ENCODE assay signal across 10 cellular contexts in the genomic region with DNA sequence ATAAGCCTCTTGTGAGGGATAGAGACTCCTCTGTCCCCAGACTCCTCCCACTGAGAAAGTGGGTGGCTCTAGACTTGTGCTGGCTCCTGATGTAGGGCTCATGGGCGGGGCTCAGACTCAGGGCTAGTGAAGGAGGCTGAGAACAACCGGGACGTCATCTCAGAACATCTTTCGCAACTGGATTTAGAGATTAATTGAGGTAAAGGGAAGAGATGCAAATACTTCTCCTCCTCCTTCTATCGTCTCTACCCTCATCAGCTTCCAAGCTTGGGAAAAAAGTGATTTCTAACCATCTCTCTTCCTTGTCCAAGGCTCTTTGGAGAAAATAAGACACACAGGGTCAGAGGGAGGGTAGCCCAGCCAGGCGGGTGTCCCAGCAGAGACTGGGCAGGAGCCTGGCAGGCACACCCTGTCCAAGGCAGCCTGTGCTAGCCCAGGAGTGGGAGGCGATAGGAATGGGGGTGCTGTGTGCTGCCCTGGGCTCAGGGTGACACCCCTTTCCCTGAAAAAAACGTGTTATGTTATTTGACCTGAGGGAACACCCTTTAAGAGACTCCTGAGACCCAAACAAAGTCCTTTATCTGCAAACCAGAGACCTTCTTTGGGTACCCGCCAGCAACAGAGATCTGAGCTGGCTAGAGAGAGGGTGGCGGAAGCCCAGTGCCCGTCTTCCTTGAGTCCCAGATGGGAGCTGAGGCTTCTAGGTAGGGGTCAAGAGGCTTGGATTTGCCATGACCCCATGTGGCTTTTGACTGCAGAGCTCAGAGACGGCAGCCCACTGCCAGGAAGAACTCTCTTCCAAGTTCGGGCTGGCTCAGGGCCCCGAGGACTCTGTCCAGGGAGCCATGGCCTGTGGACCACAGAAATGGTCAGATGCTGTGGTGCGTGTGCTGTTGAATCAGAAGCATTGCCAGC.
DNase-seq lines count a peak whose midpoint lies in the region; ATAC-seq and TF ChIP-seq lines count a peak whose summit lies in the region.
"Had no signal": no experiment of that assay in that cellular context is flagged by ENCODE, and none has a peak within 500 bp of the region (broad histone marks: within the 10 kb centered on the region; RNA-seq: fewer than 3 reads in every experiment).

No MANE protein-coding gene starts in this region.

- TF ChIP-seq RAD21 in Ishikawa (IDR thresholded peaks at IDR 0.05; ENCODE audit: low read depth), result no peak

- H3K36me3 Mint-ChIP-seq in chondrocyte (ENCODE audit: low read depth), result no peaks in the 10 kb centered on the region
- H3K36me3 Mint-ChIP-seq: activated naive CD4-positive, alpha-beta T cell treated with anti-CD3 and anti-CD28 coated beads, Interleukin-2, amount 50 U/mL, for 24 hours had no signal

- no peak for DNase-seq in chondrocyte (ENCODE audit: low spot score)
- peak; percentile 50 to 71 for DNase-seq in left colon
- no peak for DNase-seq in WERI-Rb-1
- no peak for DNase-seq in HuH-7.5 (ENCODE audit: low spot score)
- no peak for DNase-seq in NCI-H1105 (lab: John Stamatoyannopoulos, UW)
- DNase-seq: stimulated activated CD4-positive, alpha-beta T cell treated with anti-CD3 and anti-CD28 coated beads, Interleukin-4, amount 100 ng/mL, for 24 hours had no signal

- no peaks in the 10 kb centered on the region for H3K27me3 Mint-ChIP-seq in chondrocyte (ENCODE audit: low read depth)

- H3K4me3 ChIP-seq in subcutaneous abdominal adipose tissue (ENCODE audit: low read depth in 1 of 5, low read length in 5 of 5) (peak overlapping the region in 1 of 5 donors; percentile 10), WERI-Rb-1 (ENCODE audit: low read depth, low read length) (no peak overlapping the region)

- peak; percentile 40 for ATAC-seq in left colon
- ATAC-seq in HG02759 (IDR thresholded peaks at IDR 0.05; ENCODE audit: unreplicated experiment), result no peak

- peak overlapping the region; percentile 12 for H3K4me3 Mint-ChIP-seq in chondrocyte (ENCODE audit: unreplicated experiment)
- H3K4me3 Mint-ChIP-seq: activated naive CD4-positive, alpha-beta T cell treated with anti-CD3 and anti-CD28 coated beads, Interleukin-2, amount 50 U/mL, for 24 hours had no signal

- peak overlapping the region in 1 of 5 donors; percentile 52 for H3K9ac ChIP-seq in subcutaneous abdominal adipose tissue (ENCODE audit: low read length in 5 of 5)

- peak overlapping the region; percentile 83 for H3K27ac Mint-ChIP-seq in chondrocyte (ENCODE audit: unreplicated experiment)
- H3K27ac Mint-ChIP-seq: activated naive CD4-positive, alpha-beta T cell treated with anti-CD3 and anti-CD28 coated beads, Interleukin-2, amount 50 U/mL, for 24 hours had no signal

- H3K9me3 ChIP-seq in subcutaneous abdominal adipose tissue (ENCODE audit: control insufficient read depth in 5 of 5, low read length in 5 of 5) (no peaks in the 10 kb centered on the region), WERI-Rb-1 (ENCODE audit: severe bottlenecking) (no peaks in the 10 kb centered on the region)

- H3K36me3 ChIP-seq in subcutaneous abdominal adipose tissue (ENCODE audit: control insufficient read depth in 5 of 5, insufficient read depth in 5 of 5, low read length in 5 of 5) (no peaks in the 10 kb centered on the region), WERI-Rb-1 (no peaks in the 10 kb centered on the region)

- no peaks in the 10 kb centered on the region for H3K9me3 Mint-ChIP-seq in chondrocyte (ENCODE audit: low read depth)
- H3K9me3 Mint-ChIP-seq: activated naive CD4-positive, alpha-beta T cell treated with anti-CD3 and anti-CD28 coated beads, Interleukin-2, amount 50 U/mL, for 24 hours had no signal

- no peak for TF ChIP-seq CTCF in chondrocyte (IDR thresholded peaks at IDR 0.05)
- no peak for TF ChIP-seq CTCF in WERI-Rb-1 (IDR thresholded peaks at IDR 0.05; ENCODE audit: low read depth, low read length)

- peaks cover 85% of the 10 kb centered on the region for H3K4me1 Mint-ChIP-seq in chondrocyte (ENCODE audit: low read depth)
- H3K4me1 Mint-ChIP-seq: activated naive CD4-positive, alpha-beta T cell treated with anti-CD3 and anti-CD28 coated beads, Interleukin-2, amount 50 U/mL, for 24 hours had no signal

- intact Hi-C loops in left colon (cut with DNase I, micrococcal nuclease), result no loop called here

- TF ChIP-seq EP300 in Ishikawa (IDR thresholded peaks at IDR 0.05; ENCODE audit: borderline replicate concordance), result no peak

- peaks cover 13 to 60% (median 46%) of the 10 kb centered on the region in 5 donors for H3K4me1 ChIP-seq in subcutaneous abdominal adipose tissue (ENCODE audit: control insufficient read depth in 5 of 5, insufficient read depth in 5 of 5, low read length in 5 of 5)

- H3K27ac ChIP-seq in subcutaneous abdominal adipose tissue (ENCODE audit: low read depth, low read length) (peak overlapping the region; percentile 94), WERI-Rb-1 (no peak overlapping the region)

- H3K27me3 ChIP-seq in subcutaneous abdominal adipose tissue (ENCODE audit: control insufficient read depth in 5 of 5, insufficient read depth in 4 of 5, low read length in 5 of 5), result no peaks in the 10 kb centered on the region
- H3K27me3 ChIP-seq in WERI-Rb-1 (ENCODE audit: insufficient read depth, low read depth, severe bottlenecking), result no peaks in the 10 kb centered on the region

TF ChIP-seq in Ishikawa, 13 proteins besides CTCF, POLR2A, EP300 and RAD21:
- TF ChIP-seq CEBPB (IDR thresholded peaks at IDR 0.05), result peak; percentile 32; the same call in 1 of the 2 replicates
- TF ChIP-seq ZBTB7A (IDR thresholded peaks at IDR 0.05; ENCODE audit: low read depth), result no peak

Comparison
In these comparisons a context has a peak if more than half of its experiments do, and no peak if none do; other contexts are left out.
1. DNase-seq: peak in left colon (2 of 2); none in chondrocyte (single experiment), WERI-Rb-1 (single experiment), HuH-7.5 (single experiment) and NCI-H1105 (single experiment).